8 cellular contexts compared by ENCODE assay signal in genomic region chr14:23294734-23295561, GRCh38. TPM values are rescaled to one million over a fixed set of nuclear protein-coding genes. Genes with fewer than 3 reads are reported as not detected.
DNase-seq lines count a peak whose midpoint lies in the region; ATAC-seq, FAIRE-seq and TF ChIP-seq lines count a peak whose summit lies in the region.

No MANE protein-coding gene starts in this region.

- peak overlapping the region; percentile 28; the same call in 1 of the 2 replicates for H2AFZ ChIP-seq in OCI-LY7 (ENCODE audit: low read length)

- POLR2A ChIA-PET in OCI-LY7 (lab: Charles Lee) = interaction anchor here (1.1 to 1.6 kb wide), 4 partner anchors 12 to 175 kb away, joined by 3 to 5 read pairs (median 4); partner anchors contain the start of gene PABPN1

- DNase-seq in D721Med (ENCODE audit: insufficient read length, low spot score) = no peak
- peak; percentile 84 for DNase-seq in OCI-LY7 (ENCODE audit: low spot score)
- peak; percentile 33 for DNase-seq in activated T-cell treated with anti-CD3 and anti-CD28 coated beads for 48 hours (ENCODE audit: low read depth)
- DNase-seq in nephron progenitor cell = peak; percentile 45
- no peak for DNase-seq in GF-D8 (lab: John Stamatoyannopoulos, UW)

- no peaks in the 10 kb centered on the region; the same call in 1 of the 2 replicates for H3K79me2 ChIP-seq in OCI-LY7 (ENCODE audit: insufficient read depth, low read depth, low read length)

- intact Hi-C loops in OCI-LY7 (cut with micrococcal nuclease; ENCODE audit: unreplicated experiment) = loop anchor here (2.0 kb wide), 1 partner anchor 30 kb away; no protein-coding TSS in a partner anchor

- H3K36me3 Mint-ChIP-seq in nephron progenitor cell (ENCODE audit: low read depth) = peaks cover 23% of the 10 kb centered on the region

- no peaks in the 10 kb centered on the region for H3K9me2 ChIP-seq in OCI-LY7 (ENCODE audit: insufficient read depth, low read length)

- no peaks in the 10 kb centered on the region for H3K9me3 ChIP-seq in OCI-LY7 (ENCODE audit: low read length)

- peak; percentile 56 for ATAC-seq in HG03432 (IDR thresholded peaks at IDR 0.05; ENCODE audit: unreplicated experiment)
- peak; percentile 40 for ATAC-seq in esophagus mucosa
- ATAC-seq in HG03469 (IDR thresholded peaks at IDR 0.05; ENCODE audit: unreplicated experiment) = no peak

- H3K27ac Mint-ChIP-seq in nephron progenitor cell = no peak overlapping the region

- H4K20me1 ChIP-seq in OCI-LY7 (ENCODE audit: insufficient read depth, low read length) = no peaks in the 10 kb centered on the region

- TF ChIP-seq CTCF in D721Med (IDR thresholded peaks at IDR 0.05; ENCODE audit: insufficient read depth, missing control alignments) (peak; percentile 75), OCI-LY7 (conservative IDR thresholded peaks at IDR 0.05; ENCODE audit: low read length) (peak; percentile 92), nephron progenitor cell (IDR thresholded peaks at IDR 0.05) (peak; percentile 82)

- no TSS peak for BruUV-seq in OCI-LY7 (replicated peaks; lab: Mats Ljungman, UMichigan)

- peak overlapping the region; percentile 46 for H3K4me2 ChIP-seq in OCI-LY7 (ENCODE audit: low read length)

- peaks cover 19% of the 10 kb centered on the region for H3K4me1 ChIP-seq in OCI-LY7 (ENCODE audit: insufficient read depth, low read length, poor library complexity, severe bottlenecking)

- H3K27me3 Mint-ChIP-seq in nephron progenitor cell (ENCODE audit: low read depth, poor library complexity) = peaks cover 37% of the 10 kb centered on the region

- H3K4me3 Mint-ChIP-seq in nephron progenitor cell = no peak overlapping the region

- peaks cover 17% of the 10 kb centered on the region for H3K4me1 Mint-ChIP-seq in nephron progenitor cell

- no peak overlapping the region for H3K27ac ChIP-seq in OCI-LY7 (ENCODE audit: low read depth, low read length, poor library complexity, severe bottlenecking)

- H3K4me3 ChIP-seq in OCI-LY7 (ENCODE audit: low read depth, low read length, poor library complexity, severe bottlenecking) = no peak overlapping the region

- H3K9me3 Mint-ChIP-seq in nephron progenitor cell = no peaks in the 10 kb centered on the region

- FAIRE-seq in D721Med (lab: Jason Lieb, UNC) = no peak

- peaks cover 34% of the 10 kb centered on the region for H3K36me3 ChIP-seq in OCI-LY7 (ENCODE audit: insufficient read depth, low read length)

- CTCF ChIA-PET in OCI-LY7 (lab: Charles Lee; ENCODE audit: unreplicated experiment) = no interaction called here

RNA-seq across cellular contexts. Expression of gene PPP1R3E, which starts 7.7 kb away (rescaled TPM):
- total RNA-seq in OCI-LY7 (2014; rRNA removed; shearing (Covaris generic)) = 24.4 and 31.0 TPM in 2 replicates
- 95.5 and 102 TPM in 2 replicates for total RNA-seq in OCI-LY7 (2022)
- total RNA-seq in esophagus mucosa = 5.1 TPM

RNA-seq across cellular contexts. Expression of gene HOMEZ, which starts 9.0 kb away (rescaled TPM):
- total RNA-seq in OCI-LY7 (2014; rRNA removed; shearing (Covaris generic)) = 6.3 and 7.1 TPM in 2 replicates
- 16.5 and 17.2 TPM in 2 replicates for total RNA-seq in OCI-LY7 (2022)
- total RNA-seq in esophagus mucosa = 9.6 TPM

RNA-seq across cellular contexts. Expression of gene BCL2L2, which starts 11.7 kb away (rescaled TPM):
- 7.2 and 8.6 TPM in 2 replicates for total RNA-seq in OCI-LY7 (2014; rRNA removed; shearing (Covaris generic))
- total RNA-seq in OCI-LY7 (2022) (17.4 and 18.0 TPM in 2 replicates), esophagus mucosa (29.1 TPM)

RNA-seq across cellular contexts. Expression of gene PABPN1, which starts 26.3 kb away (rescaled TPM):
- total RNA-seq in OCI-LY7 (2014; rRNA removed; shearing (Covaris generic)) = 120 and 167 TPM in 2 replicates
- 314 and 319 TPM in 2 replicates for total RNA-seq in OCI-LY7 (2022)
- 77.7 TPM for total RNA-seq in esophagus mucosa

RNA-seq across cellular contexts. Expression of gene RNF212B, which starts 57.2 kb away (rescaled TPM):
- not detected in 2 replicates for total RNA-seq in OCI-LY7 (2014; rRNA removed; shearing (Covaris generic))
- total RNA-seq in OCI-LY7 (2022) = not detected in 2 replicates
- not detected for total RNA-seq in esophagus mucosa

Comparison
In these comparisons a context has a peak if more than half of its experiments do, and no peak if none do; other contexts are left out.
1. DNase-seq: peak in OCI-LY7 (single experiment), activated T-cell treated with anti-CD3 and anti-CD28 coated beads for 48 hours (single experiment) and nephron progenitor cell (single experiment); none in D721Med (single experiment) and GF-D8 (single experiment).
2. Peak in every context shown above with its lines, with median percentiles within 50 percentile points of each other: CTCF ChIP-seq.